17 cellular contexts compared by ENCODE assay signal in genomic region chr4:95511477-95511876, GRCh38. TPM values are rescaled to one million over a fixed set of nuclear protein-coding genes. Genes with fewer than 3 reads are reported as not detected.
DNase-seq lines count a peak whose midpoint lies in the region; ATAC-seq, FAIRE-seq and TF ChIP-seq lines count a peak whose summit lies in the region.
"Had no signal": no experiment of that assay in that cellular context is flagged by ENCODE, and none has a peak within 500 bp of the region (broad histone marks: within the 10 kb centered on the region; RNA-seq: fewer than 3 reads in every experiment).

No MANE protein-coding gene starts in this region.

- H3K27ac ChIP-seq in Panc1 (ENCODE audit: low read length) = peak overlapping the region; percentile 4; the same call in 1 of the 2 replicates
- H3K27ac ChIP-seq in H1 (ENCODE audit: low read depth, low read length) = no peak overlapping the region
- no peak overlapping the region for H3K27ac ChIP-seq in neuronal stem cell (replicated peaks; ENCODE audit: low read length)
- H3K27ac ChIP-seq: A549 had no signal

- WGBS in H1 (ENCODE audit: extremely low coverage in 1 of 2, insufficient coverage in 1 of 2, insufficient read length in 1 of 2, insufficient replicate concordance in 2 of 2, low coverage in 1 of 2, low lambda C conversion rate in 2 of 2, missing lambda C conversion rate in 1 of 2), 2 experiments = 96% methylated on average over 3 of the region's 3 CpGs; no CpG with 5 or more reads in 1 of the 2 experiments
- no CpG with 5 or more reads among the region's 3 CpGs for WGBS in neuronal stem cell (ENCODE audit: extremely low coverage in 2 of 2, insufficient read length in 2 of 2, insufficient replicate concordance in 1 of 2), 2 donors

- peaks cover 30% of the 10 kb centered on the region for H3K4me1 Mint-ChIP-seq in type B pancreatic cell (ENCODE audit: unreplicated experiment)
- H3K4me1 Mint-ChIP-seq in activated naive CD8-positive, alpha-beta T cell treated with anti-CD3 and anti-CD28 coated beads, Interleukin-2, amount 50 U/mL, for 24 hours = peaks cover 4% of the 10 kb centered on the region
- H3K4me1 Mint-ChIP-seq: CD14-positive monocyte had no signal

- DNase-seq in Panc1 (ENCODE audit: low read depth, low spot score) (no peak), H1 (ENCODE audit: low read depth in 1 of 2, low spot score in 2 of 2) (no peak), type B pancreatic cell (ENCODE audit: extremely low spot score, unreplicated experiment) (no peak), Kasumi-1 (lab: John Stamatoyannopoulos, UW) (no peak), neuronal stem cell (ENCODE audit: low spot score) (no peak)
- no peak for DNase-seq in activated naive CD8-positive, alpha-beta T cell treated with anti-CD3 and anti-CD28 coated beads, Interleukin-2, amount 50 U/mL, for 24 hours
- DNase-seq: CD8-positive, alpha-beta T cell; COR-L47; DMS53; IMR-90 had no signal

- FAIRE-seq in A204.1 (lab: Jason Lieb, UNC) (peak; percentile 57), H1 (lab: Jason Lieb, UNC) (no peak)
- FAIRE-seq: A549, H54 had no signal

- H2BK12ac ChIP-seq in H1 (ENCODE audit: low read depth, low read length) = no peak overlapping the region
- no peak overlapping the region for H2BK12ac ChIP-seq in neuronal stem cell (ENCODE audit: low read length)

- H3K4me1 ChIP-seq in Panc1 (ENCODE audit: control insufficient read depth, insufficient read depth, low read length) (peaks cover 8% of the 10 kb centered on the region), H1 (replicated peaks in 1 of 4; ENCODE audit: control insufficient read depth in 3 of 4, insufficient read depth in 4 of 4, low read length in 3 of 4) (no peaks in the 10 kb centered on the region), neuronal stem cell (ENCODE audit: control insufficient read depth in 2 of 2, insufficient read depth in 1 of 2, low read depth in 1 of 2, low read length in 2 of 2) (peaks cover 0 to 2% of the 10 kb centered on the region in 2 donors)

- in situ Hi-C loops in Panc1 (cut with HindIII; ENCODE audit: low pct_unique_long_range_greater_than_20kb, low sequenced_read_pairs) = no loop called here

- POLR2A ChIA-PET in Panc1 (lab: Charles Lee) = no interaction called here
- POLR2A ChIA-PET in H1 (lab: Charles Lee; ENCODE audit: partially characterized antibody) = no interaction called here

- no peaks in the 10 kb centered on the region for H4K20me1 ChIP-seq in H1 (replicated peaks in 1 of 2; ENCODE audit: control insufficient read depth in 1 of 2, insufficient read depth in 2 of 2, low read length in 2 of 2)

- no peaks in the 10 kb centered on the region for H3K23me2 ChIP-seq in H1 (ENCODE audit: low read depth, low read length)

- no peak overlapping the region for H3K18ac ChIP-seq in H1 (ENCODE audit: extremely low read depth, low read length)
- no peak overlapping the region for H3K18ac ChIP-seq in neuronal stem cell (ENCODE audit: low read length)

- no peak for TF ChIP-seq POLR2A in H1 (IDR thresholded peaks at IDR 0.05; ENCODE audit: control extremely low read depth in 1 of 2, low read depth in 2 of 2, low read length in 2 of 2)

- peaks cover 13% of the 10 kb centered on the region for H3K36me3 Mint-ChIP-seq in type B pancreatic cell
- no peaks in the 10 kb centered on the region for H3K36me3 Mint-ChIP-seq in activated naive CD8-positive, alpha-beta T cell treated with anti-CD3 and anti-CD28 coated beads, Interleukin-2, amount 50 U/mL, for 24 hours (ENCODE audit: low read depth)
- H3K36me3 Mint-ChIP-seq: CD14-positive monocyte; CD8-positive, alpha-beta T cell had no signal

- H3K9me3 Mint-ChIP-seq in type B pancreatic cell = peaks cover 6% of the 10 kb centered on the region
- no peaks in the 10 kb centered on the region for H3K9me3 Mint-ChIP-seq in activated naive CD8-positive, alpha-beta T cell treated with anti-CD3 and anti-CD28 coated beads, Interleukin-2, amount 50 U/mL, for 24 hours
- H3K9me3 Mint-ChIP-seq: CD8-positive, alpha-beta T cell had no signal

- H3K9me3 ChIP-seq in Panc1 (ENCODE audit: control insufficient read depth, insufficient read depth, low read depth, low read length) (no peaks in the 10 kb centered on the region), H1 (ENCODE audit: insufficient read depth in 2 of 2, low read depth in 1 of 2, low read length in 1 of 2) (no peaks in the 10 kb centered on the region), neuronal stem cell (replicated peaks in 1 of 2; ENCODE audit: control insufficient read depth in 2 of 2, insufficient read depth in 1 of 2, low read depth in 1 of 2, low read length in 2 of 2) (no peaks in the 10 kb centered on the region)
- H3K9me3 ChIP-seq: A549 had no signal

- no peak overlapping the region for H3K23ac ChIP-seq in H1 (ENCODE audit: insufficient read length)
- H3K23ac ChIP-seq in neuronal stem cell (ENCODE audit: low read depth, low read length, poor library complexity) = no peak overlapping the region

- no peaks in the 10 kb centered on the region for H3K27me3 ChIP-seq in Panc1 (ENCODE audit: control insufficient read depth, insufficient read depth, low read length)
- no peaks in the 10 kb centered on the region for H3K27me3 ChIP-seq in H1 (replicated peaks in 1 of 4; ENCODE audit: control insufficient read depth in 3 of 4, extremely low read depth in 1 of 4, insufficient read depth in 3 of 4, low read length in 3 of 4)
- no peaks in the 10 kb centered on the region for H3K27me3 ChIP-seq in neuronal stem cell (ENCODE audit: control insufficient read depth in 3 of 3, insufficient read depth in 3 of 3, low read depth in 1 of 3, low read length in 3 of 3)

- H4K8ac ChIP-seq in H1 (ENCODE audit: extremely low read depth, insufficient read depth, low read length) = no peak overlapping the region
- no peak overlapping the region for H4K8ac ChIP-seq in neuronal stem cell (ENCODE audit: low read depth, low read length)

- no peak overlapping the region for H4K5ac ChIP-seq in H1 (ENCODE audit: insufficient read length, low read depth, low read length)

- no peak for ATAC-seq in Panc1
- ATAC-seq in activated naive CD8-positive, alpha-beta T cell treated with anti-CD3 and anti-CD28 coated beads, Interleukin-2, amount 50 U/mL, for 24 hours = no peak
- ATAC-seq: A549; CD8-positive, alpha-beta T cell had no signal

- H2AFZ ChIP-seq in H1 (ENCODE audit: low read length) = 0 out of 2 replicates have a peak overlapping the region, but pooled peaks have one; percentile 3
- no peak overlapping the region for H2AFZ ChIP-seq in neuronal stem cell (ENCODE audit: low read length)

- no peak overlapping the region for H4K91ac ChIP-seq in H1 (replicated peaks; ENCODE audit: insufficient read length, low read length)
- no peak overlapping the region for H4K91ac ChIP-seq in neuronal stem cell (ENCODE audit: low read depth, low read length, poor library complexity)

- no peak overlapping the region for H3K4me3 Mint-ChIP-seq in type B pancreatic cell
- no peak overlapping the region for H3K4me3 Mint-ChIP-seq in activated naive CD8-positive, alpha-beta T cell treated with anti-CD3 and anti-CD28 coated beads, Interleukin-2, amount 50 U/mL, for 24 hours
- H3K4me3 Mint-ChIP-seq: CD14-positive monocyte; CD8-positive, alpha-beta T cell had no signal

- TF ChIP-seq EP300 in H1 (IDR thresholded peaks at IDR 0.05; ENCODE audit: borderline replicate concordance in 1 of 2, low read depth in 2 of 2, low read length in 2 of 2) = no peak

- H3K9ac ChIP-seq in H1 (replicated peaks in 1 of 4; ENCODE audit: extremely low read depth in 1 of 4, low read depth in 3 of 4, low read length in 3 of 4) = no peak overlapping the region
- H3K9ac ChIP-seq in neuronal stem cell (ENCODE audit: low read depth, low read length, poor library complexity) = no peak overlapping the region

- no peak overlapping the region for H3K56ac ChIP-seq in H1 (replicated peaks; ENCODE audit: insufficient read length, low read depth, low read length)

- no TSS peak for BruUV-seq in Panc1 (replicated peaks; lab: Mats Ljungman, UMichigan)

- H2BK120ac ChIP-seq in H1 (replicated peaks; ENCODE audit: low read depth, low read length) (no peak overlapping the region), neuronal stem cell (ENCODE audit: low read depth, low read length) (no peak overlapping the region)

- H3K27ac Mint-ChIP-seq in type B pancreatic cell = peak overlapping the region; percentile 9
- no peak overlapping the region for H3K27ac Mint-ChIP-seq in activated naive CD8-positive, alpha-beta T cell treated with anti-CD3 and anti-CD28 coated beads, Interleukin-2, amount 50 U/mL, for 24 hours
- H3K27ac Mint-ChIP-seq: CD14-positive monocyte; CD8-positive, alpha-beta T cell had no signal

- H2BK20ac ChIP-seq in H1 (ENCODE audit: low read length) = no peak overlapping the region

- H3K4me3 ChIP-seq in Panc1 (ENCODE audit: low read depth in 2 of 2, low read length in 2 of 2) (no peak overlapping the region), H1 (ENCODE audit: extremely low read depth in 1 of 4, insufficient read depth in 2 of 4, low read depth in 3 of 4, low read length in 4 of 4) (no peak overlapping the region), neuronal stem cell (ENCODE audit: low read length in 2 of 2) (no peak overlapping the region)
- H3K4me3 ChIP-seq: A549 had no signal

- no peak overlapping the region for H2BK15ac ChIP-seq in H1 (ENCODE audit: low read length)
- H2BK15ac ChIP-seq in neuronal stem cell (ENCODE audit: low read length) = no peak overlapping the region

- H2BK5ac ChIP-seq in H1 (ENCODE audit: low read depth, low read length) (no peak overlapping the region), neuronal stem cell (ENCODE audit: low read length) (no peak overlapping the region)

- H3K79me2 ChIP-seq in H1 (ENCODE audit: control insufficient read depth in 1 of 2, insufficient read depth in 2 of 2, low read length in 2 of 2) = no peaks in the 10 kb centered on the region

- H3K4me2 ChIP-seq in H1 (ENCODE audit: insufficient read depth in 1 of 2, low read depth in 2 of 2, low read length in 2 of 2) (no peak overlapping the region), neuronal stem cell (ENCODE audit: insufficient read depth, low read length, poor library complexity, severe bottlenecking) (no peak overlapping the region)

- H3K4ac ChIP-seq in H1 (replicated peaks; ENCODE audit: insufficient read length, low read depth, low read length) (no peak overlapping the region), neuronal stem cell (ENCODE audit: low read length) (no peak overlapping the region)

- H3K79me1 ChIP-seq in H1 (ENCODE audit: low read depth, low read length) (no peaks in the 10 kb centered on the region), neuronal stem cell (ENCODE audit: low read depth, low read length) (no peaks in the 10 kb centered on the region)

- H3K14ac ChIP-seq in H1 (ENCODE audit: insufficient read length) = no peak overlapping the region
- no peak overlapping the region for H3K14ac ChIP-seq in neuronal stem cell (ENCODE audit: low read length)

- TF ChIP-seq RAD21 in H1 (IDR thresholded peaks at IDR 0.05 in 1 of 2, conservative IDR thresholded peaks at IDR 0.05 in 1 of 2; ENCODE audit: low read depth in 2 of 2, low read length in 2 of 2) = no peak

- peaks cover 18% of the 10 kb centered on the region for H3K27me3 Mint-ChIP-seq in type B pancreatic cell
- H3K27me3 Mint-ChIP-seq in activated naive CD8-positive, alpha-beta T cell treated with anti-CD3 and anti-CD28 coated beads, Interleukin-2, amount 50 U/mL, for 24 hours = peaks cover 2% of the 10 kb centered on the region

- TF ChIP-seq CTCF in Panc1 (IDR thresholded peaks at IDR 0.05) (no peak), H1 (IDR thresholded peaks at IDR 0.05; ENCODE audit: control extremely low read depth in 1 of 3, insufficient read depth in 1 of 3, low read depth in 1 of 3, low read length in 3 of 3) (no peak), type B pancreatic cell (conservative IDR thresholded peaks at IDR 0.05) (no peak)

- CTCF ChIA-PET in Panc1 (lab: Charles Lee) = no interaction called here
- CTCF ChIA-PET in H1 (lab: Charles Lee; ENCODE audit: partially characterized antibody) = interaction anchor here (0.9 to 3.8 kb wide), 10 partner anchors 8 to 879 kb away, joined by 3 to 18 read pairs (median 6); partner anchors contain the start of gene UNC5C

- H3K36me3 ChIP-seq in Panc1 (ENCODE audit: control insufficient read depth, insufficient read depth, low read length) (no peaks in the 10 kb centered on the region), H1 (ENCODE audit: control insufficient read depth in 2 of 4, insufficient read depth in 4 of 4, low read length in 3 of 4) (no peaks in the 10 kb centered on the region), neuronal stem cell (replicated peaks in 1 of 2; ENCODE audit: control insufficient read depth in 2 of 2, insufficient read depth in 2 of 2, low read length in 2 of 2) (no peaks in the 10 kb centered on the region)

- intact Hi-C loops in Panc1 (cut with micrococcal nuclease; ENCODE audit: unreplicated experiment) = no loop called here

- no peak overlapping the region for H2AK5ac ChIP-seq in H1 (ENCODE audit: low read depth, low read length)
- H2AK5ac ChIP-seq in neuronal stem cell (ENCODE audit: low read depth, low read length) = no peak overlapping the region

RNA-seq across cellular contexts. Expression of gene UNC5C, which starts 37.3 kb away (rescaled TPM):
- 8.2 TPM for total RNA-seq in Panc1 (2021; ENCODE audit: unreplicated experiment)
- polyA plus RNA-seq in Panc1 (2012; ENCODE audit: insufficient read length) = 5.6 TPM
- 1.3 and 1.6 TPM in 2 replicates for total RNA-seq in H1 (2021; fragmentation: NEBNext Ultra II Directional; extraction: Animal tissue kit (Norgen Biotek cat#: 25700))
- polyA plus RNA-seq in H1 (2011; rRNA removed) = 0.30 and 0.36 TPM in 2 replicates
- 0.35 TPM for polyA plus RNA-seq in H1 (2011; cell fraction: cytosol; rRNA removed)
- 0.53 TPM for polyA plus RNA-seq in H1 (2011; cell fraction: nucleus; rRNA removed)
- 0.22 to 0.40 TPM (median 0.31 TPM) in 4 replicates for polyA plus RNA-seq in H1 (2012, experiment 1 of 2)
- 0.07 TPM for polyA plus RNA-seq in H1 (2012, experiment 2 of 2)
- 1.9 TPM for polyA plus RNA-seq in H1 (2013, experiment 1 of 2)
- 2.1 TPM for polyA plus RNA-seq in H1 (2013, experiment 2 of 2)
- 0.73 and 1.2 TPM in 2 replicates for polyA minus RNA-seq in H1 (2011; rRNA and poly(A)+ RNA removed)
- 0.37 TPM for polyA minus RNA-seq in H1 (2011; cell fraction: cytosol; rRNA and poly(A)+ RNA removed)
- 1.4 TPM for polyA minus RNA-seq in H1 (2011; cell fraction: nucleus; rRNA and poly(A)+ RNA removed)
- total RNA-seq in type B pancreatic cell (ENCODE audit: low replicate concordance) = 20.5 and 95.0 TPM in 2 replicates
- polyA plus RNA-seq in neuronal stem cell (2013, experiment 1 of 2) = 1.3 TPM
- 1.4 TPM for polyA plus RNA-seq in neuronal stem cell (2013, experiment 2 of 2)
- total RNA-seq: CD8-positive, alpha-beta T cell; Daoy; HT-29 had no signal
- polyA plus RNA-seq: BJ, CD14-positive monocyte had no signal
